18 cellular contexts compared by ENCODE assay signal in the genomic region with DNA sequence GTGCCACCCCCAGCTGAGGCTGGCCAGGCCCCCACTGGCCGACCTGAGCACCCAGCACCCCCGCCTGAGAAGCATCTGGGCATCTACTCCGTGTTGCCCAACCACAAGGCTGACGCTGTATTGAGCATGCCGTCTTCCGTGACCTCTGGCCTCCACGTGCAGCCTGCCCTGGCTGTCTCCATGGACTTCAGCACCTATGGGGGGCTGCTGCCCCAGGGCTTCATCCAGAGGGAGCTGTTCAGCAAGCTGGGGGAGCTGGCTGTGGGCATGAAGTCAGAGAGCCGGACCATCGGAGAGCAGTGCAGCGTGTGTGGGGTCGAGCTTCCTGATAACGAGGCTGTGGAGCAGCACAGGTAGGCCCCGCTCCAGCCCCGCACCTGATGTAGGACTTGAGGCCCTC. TPM values are rescaled to one million over a fixed set of nuclear protein-coding genes. Genes with fewer than 3 reads are reported as not detected.
A peak's percentile ranks its signal among the peaks of the same experiment; 100 is the strongest.
DNase-seq lines count a peak whose midpoint lies in the region; ATAC-seq and TF ChIP-seq lines count a peak whose summit lies in the region.
"Had no signal": no experiment of that assay in that cellular context is flagged by ENCODE, and none has a peak within 500 bp of the region (broad histone marks: within the 10 kb centered on the region; RNA-seq: fewer than 3 reads in every experiment).

No MANE protein-coding gene starts in this region.

- no peak for TF ChIP-seq CTCF in MCF 10A (IDR thresholded peaks at IDR 0.05; ENCODE audit: unreplicated experiment)
- TF ChIP-seq CTCF in mammary epithelial cell (conservative IDR thresholded peaks at IDR 0.05 in 1 of 2, IDR thresholded peaks at IDR 0.05 in 1 of 2; ENCODE audit: extremely low read depth in 1 of 2, insufficient read depth in 1 of 2, low read depth in 1 of 2, low read length in 2 of 2), result no peak
- no peak for TF ChIP-seq CTCF in epithelial cell of esophagus (IDR thresholded peaks at IDR 0.05; ENCODE audit: insufficient read depth, low read depth, low read length, missing control alignments)
- TF ChIP-seq CTCF in osteoblast (IDR thresholded peaks at IDR 0.05; ENCODE audit: extremely low read depth, low read depth, low read length), result no peak
- TF ChIP-seq CTCF in tibial artery (IDR thresholded peaks at IDR 0.05), result no peak

- H3K4me1 ChIP-seq in mammary epithelial cell (ENCODE audit: insufficient read depth, low read length) (peaks cover 14% of the 10 kb centered on the region), osteoblast (ENCODE audit: insufficient read depth, low read length) (peaks cover 8% of the 10 kb centered on the region), tibial artery (peaks cover 0 to 70% (median 40%) of the 10 kb centered on the region in 4 donors)

- WGBS in mammary epithelial cell (ENCODE audit: low coverage, missing lambda C conversion rate), result 88% methylated on average over 9 of the region's 14 CpGs

- H4K20me1 ChIP-seq in mammary epithelial cell (ENCODE audit: insufficient read depth, low read length), result no peaks in the 10 kb centered on the region
- H4K20me1 ChIP-seq in osteoblast (ENCODE audit: insufficient read depth, low read length), result no peaks in the 10 kb centered on the region

- peaks cover 22% of the 10 kb centered on the region for H3K27me3 ChIP-seq in mammary epithelial cell (ENCODE audit: insufficient read depth, low read length)
- H3K27me3 ChIP-seq in osteoblast (ENCODE audit: insufficient read depth, low read length), result peaks cover 30% of the 10 kb centered on the region
- H3K27me3 ChIP-seq in tibial artery, result no peaks in the 10 kb centered on the region

- peaks cover 97% of the 10 kb centered on the region for H3K36me3 Mint-ChIP-seq in MCF 10A (ENCODE audit: insufficient read depth, unreplicated experiment)
- H3K36me3 Mint-ChIP-seq: activated naive CD4-positive, alpha-beta T cell treated with anti-CD3 and anti-CD28 coated beads, Interleukin-2, amount 50 U/mL, for 24 hours had no signal

- H3K27ac Mint-ChIP-seq in MCF 10A (ENCODE audit: low read depth, unreplicated experiment), result peak overlapping the region; percentile 57
- H3K27ac Mint-ChIP-seq: activated naive CD4-positive, alpha-beta T cell treated with anti-CD3 and anti-CD28 coated beads, Interleukin-2, amount 50 U/mL, for 24 hours had no signal

- no peak for ATAC-seq in GM18870 (IDR thresholded peaks at IDR 0.05; ENCODE audit: unreplicated experiment)
- ATAC-seq: K562 had no signal

- no peak for DNase-seq in MCF 10A (ENCODE audit: unreplicated experiment)
- DNase-seq in mammary epithelial cell, result no peak
- no peak for DNase-seq in epithelial cell of esophagus (ENCODE audit: low read depth)
- DNase-seq in osteoblast (ENCODE audit: insufficient read length, low spot score, missing footprints), result peak; percentile 69
- no peak for DNase-seq in tibial artery
- DNase-seq in hypothalamus (lab: John Stamatoyannopoulos, UW), result no peak
- no peak for DNase-seq in GM19238 (ENCODE audit: insufficient read length, low spot score)
- DNase-seq: ACHN; activated CD4-positive, alpha-beta T cell treated with anti-CD3 and anti-CD28 coated beads for 48 hours; brain microvascular endothelial cell; DMS79; H7; NCI-H69; PC-9; spleen had no signal

- H3K9me3 Mint-ChIP-seq in MCF 10A (ENCODE audit: unreplicated experiment), result no peaks in the 10 kb centered on the region
- H3K9me3 Mint-ChIP-seq: activated naive CD4-positive, alpha-beta T cell treated with anti-CD3 and anti-CD28 coated beads, Interleukin-2, amount 50 U/mL, for 24 hours had no signal

- POLR2A ChIA-PET in MCF 10A (lab: Yijun Ruan, JAX), result interaction anchor here (0.6 to 2.3 kb wide), 8 partner anchors 17 to 198 kb away, joined by 3 to 14 read pairs (median 4); no protein-coding TSS in a partner anchor

- H3K27ac ChIP-seq in mammary epithelial cell (ENCODE audit: insufficient read depth, low read depth, low read length), result no peak overlapping the region
- H3K27ac ChIP-seq in osteoblast (ENCODE audit: low read depth, low read length), result no peak overlapping the region
- H3K27ac ChIP-seq in tibial artery, result peak overlapping the region; percentile 97 to 98
- H3K27ac ChIP-seq: brain microvascular endothelial cell, PC-9 had no signal

- dilution Hi-C loops in mammary epithelial cell (cut with HindIII; ENCODE audit: low sequenced_read_pairs), result no loop called here

- H3K79me2 ChIP-seq in mammary epithelial cell (ENCODE audit: insufficient read depth, low read length) (no peaks in the 10 kb centered on the region), osteoblast (ENCODE audit: insufficient read depth, low read length) (no peaks in the 10 kb centered on the region)

- no peak overlapping the region for H3K9ac ChIP-seq in mammary epithelial cell (ENCODE audit: insufficient read depth, low read length)

- H2AFZ ChIP-seq in mammary epithelial cell (ENCODE audit: low read depth, low read length) (no peak overlapping the region), osteoblast (ENCODE audit: low read length) (no peak overlapping the region)
- H2AFZ ChIP-seq: PC-9 had no signal

- intact Hi-C loops in MCF 10A (cut with micrococcal nuclease), result no loop called here
- intact Hi-C loops in mammary epithelial cell (cut with micrococcal nuclease), result loop anchor here (10.0 kb wide), 1 partner anchor 101 kb away; no protein-coding TSS in a partner anchor
- intact Hi-C loops in tibial artery (cut with DNase I; ENCODE audit: low total_unique reads), result loop anchor here (5.0 kb wide), 2 partner anchors 118 to 193 kb away; no protein-coding TSS in a partner anchor

- H3K4me2 ChIP-seq in mammary epithelial cell (ENCODE audit: insufficient read depth, low read depth, low read length), result no peak overlapping the region
- H3K4me2 ChIP-seq in osteoblast (ENCODE audit: insufficient read depth, low read length), result no peak overlapping the region
- H3K4me2 ChIP-seq: PC-9 had no signal

- CTCF ChIA-PET in MCF 10A (lab: Yijun Ruan, JAX), result interaction anchor here (1.1 to 3.0 kb wide), 2 partner anchors 70 to 197 kb away, joined by 5 to 16 read pairs; no protein-coding TSS in a partner anchor
- CTCF ChIA-PET in mammary epithelial cell (lab: Charles Lee; ENCODE audit: low non-redundant PET), result no interaction called here

- H3K36me3 ChIP-seq in mammary epithelial cell (ENCODE audit: insufficient read depth, low read length), result no peaks in the 10 kb centered on the region
- no peaks in the 10 kb centered on the region for H3K36me3 ChIP-seq in osteoblast (ENCODE audit: insufficient read depth, low read length)
- peaks cover 81 to 91% (median 88%) of the 10 kb centered on the region in 3 donors for H3K36me3 ChIP-seq in tibial artery
- H3K36me3 ChIP-seq: brain microvascular endothelial cell had no signal

- peaks cover 34% of the 10 kb centered on the region for H3K4me1 Mint-ChIP-seq in MCF 10A (ENCODE audit: insufficient read depth, unreplicated experiment)

- H3K4me3 ChIP-seq in mammary epithelial cell (replicated peaks in 1 of 3; ENCODE audit: insufficient read depth in 1 of 3, low read depth in 2 of 3, low read length in 3 of 3) (no peak overlapping the region), epithelial cell of esophagus (ENCODE audit: low read length) (peak overlapping the region; percentile 20), osteoblast (ENCODE audit: insufficient read depth, low read length) (no peak overlapping the region), tibial artery (peak overlapping the region; percentile 94 to 99)
- H3K4me3 ChIP-seq: K562, PC-9 had no signal

- H3K9me3 ChIP-seq in mammary epithelial cell (replicated peaks; ENCODE audit: insufficient read depth, low read length) (no peaks in the 10 kb centered on the region), osteoblast (ENCODE audit: low read depth, low read length) (no peaks in the 10 kb centered on the region), tibial artery (no peaks in the 10 kb centered on the region)
- H3K9me3 ChIP-seq: spleen had no signal

- no peaks in the 10 kb centered on the region for H3K27me3 Mint-ChIP-seq in MCF 10A (ENCODE audit: insufficient read depth, unreplicated experiment)
- H3K27me3 Mint-ChIP-seq: activated naive CD4-positive, alpha-beta T cell treated with anti-CD3 and anti-CD28 coated beads, Interleukin-2, amount 50 U/mL, for 24 hours had no signal

- no TSS peak for BruUV-seq in MCF 10A (replicated peaks; lab: Mats Ljungman, UMichigan)
- no TSS peak for BruUV-seq in mammary epithelial cell (replicated peaks; lab: Mats Ljungman, UMichigan)

- H3K4me3 Mint-ChIP-seq in MCF 10A (ENCODE audit: unreplicated experiment), result peak overlapping the region; percentile 95

- in situ Hi-C loops in mammary epithelial cell (cut with MboI; ENCODE audit: low sequenced_read_pairs in 2 of 2), result loop anchor here in 1 of 2 donors (10.0 kb wide), 1 partner anchor 111 kb away; no protein-coding TSS in a partner anchor

RNA-seq across cellular contexts. Expression of a gene that starts 4.7 kb away (rescaled TPM):
- 70.4 and 75.3 TPM in 2 replicates for total RNA-seq in MCF 10A (2022)
- 10 to 100 TPM in 1 of 2 donors, 1 to 10 TPM in 1; 1.6 to 20.2 TPM for total RNA-seq in mammary epithelial cell
- polyA plus RNA-seq in mammary epithelial cell, result 0.48 TPM
- 1.7 TPM for polyA minus RNA-seq in mammary epithelial cell
- total RNA-seq in osteoblast, result under 0.01 TPM in 1 of 2 replicates, not detected in the other
- total RNA-seq: H7 had no signal

Comparison
In these comparisons a context has a peak if more than half of its experiments do, and no peak if none do; other contexts are left out.
1. H3K27ac ChIP-seq: peak in tibial artery (2 of 2); none in mammary epithelial cell (single experiment) and osteoblast (single experiment).
2. H3K4me3 ChIP-seq: peak in epithelial cell of esophagus (single experiment) and tibial artery (2 of 2); none in mammary epithelial cell (0 of 3) and osteoblast (single experiment).